In the genomic region with DNA sequence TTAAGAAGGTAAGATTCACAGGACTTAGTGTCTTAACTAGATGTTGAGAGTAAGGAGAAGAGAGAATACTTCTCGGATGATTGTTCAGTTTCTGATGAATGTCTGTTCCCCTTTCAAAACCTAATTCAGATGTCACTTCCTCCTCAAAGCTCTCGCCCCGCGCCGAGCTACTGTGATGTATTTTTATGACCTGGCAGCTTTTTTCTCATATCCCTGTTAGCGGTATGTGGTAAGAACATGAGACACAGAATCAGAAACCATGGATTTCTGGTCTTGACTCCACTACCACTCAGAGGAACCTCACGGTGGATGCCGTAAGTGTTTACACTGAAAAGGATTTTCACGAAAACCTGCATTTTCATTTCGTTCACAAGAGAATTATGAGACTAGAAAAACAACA, we compare ENCODE assay signal across 8 cellular contexts. TPM values are rescaled to one million over a fixed set of nuclear protein-coding genes. Genes with fewer than 3 reads are reported as not detected.
DNase-seq lines count a peak whose midpoint lies in the region; ATAC-seq, FAIRE-seq and TF ChIP-seq lines count a peak whose summit lies in the region.

No MANE protein-coding gene starts in this region.

- no peak for TF ChIP-seq CTCF in GM10266 (IDR thresholded peaks at IDR 0.05; ENCODE audit: control insufficient read depth, insufficient read depth, low read depth, missing control alignments)

- no peak for FAIRE-seq in frontal cortex (lab: Jason Lieb, UNC)

- peak overlapping the region; percentile 51 for H3K4me3 ChIP-seq in Karpas-422 (ENCODE audit: low read length)

- H4K20me1 ChIP-seq in Karpas-422 (ENCODE audit: insufficient read depth, low read depth, low read length): no peaks in the 10 kb centered on the region

- H3K27ac ChIP-seq in Karpas-422 (ENCODE audit: low read length): peak overlapping the region; percentile 46

- peak overlapping the region; percentile 82 for H2AFZ ChIP-seq in Karpas-422 (ENCODE audit: low read length)

- DNase-seq in GM10266 (ENCODE audit: extremely low spot score) (peak; percentile 58), Karpas-422 (peak; percentile 81), frontal cortex (ENCODE audit: low spot score in 2 of 2) (no peak), iPS-NIHi11 (ENCODE audit: low spot score) (no peak), GOT3 (lab: John Stamatoyannopoulos, UW) (no peak)
- peak; percentile 33 for DNase-seq in activated effector memory CD4-positive, alpha-beta T cell treated with Interleukin-2 at 50 U/mL for 16 hours
- DNase-seq in stimulated activated CD8-positive, alpha-beta memory T cell treated with anti-CD3 and anti-CD28 coated beads, Interleukin-12 subunit alpha, Interleukin-12 subunit beta, amount 100 ng/mL, for 24 hours (ENCODE audit: extremely low read depth): peak; percentile 10

- H3K4me1 ChIP-seq in Karpas-422 (ENCODE audit: low read length): peaks cover 27% of the 10 kb centered on the region

- no peaks in the 10 kb centered on the region for H3K9me3 ChIP-seq in Karpas-422 (ENCODE audit: low read length)

- no peaks in the 10 kb centered on the region for H3K36me3 ChIP-seq in Karpas-422 (ENCODE audit: insufficient read depth, low read length)

- H3K79me2 ChIP-seq in Karpas-422 (ENCODE audit: low read length): no peaks in the 10 kb centered on the region

- H3K27me3 ChIP-seq in Karpas-422 (ENCODE audit: low read length): no peaks in the 10 kb centered on the region

- no peaks in the 10 kb centered on the region for H3K9me2 ChIP-seq in Karpas-422 (replicated peaks; ENCODE audit: insufficient read depth, low read length)

- peak overlapping the region; percentile 58 for H3K9ac ChIP-seq in Karpas-422 (ENCODE audit: low read length)

- H3K4me2 ChIP-seq in Karpas-422 (ENCODE audit: low read depth, low read length, poor library complexity, severe bottlenecking): peak overlapping the region; percentile 76

- ATAC-seq in GM21528 (IDR thresholded peaks at IDR 0.05; ENCODE audit: low FRiP score, unreplicated experiment): peak; percentile 80

RNA-seq across cellular contexts. Expression of a gene that starts 48.4 kb away (rescaled TPM):
- 18.5 and 19.5 TPM in 2 replicates for total RNA-seq in Karpas-422 (2014; rRNA removed; shearing (Covaris generic); ENCODE audit: low replicate concordance)
- total RNA-seq in frontal cortex: 75.8 TPM

Comparison
In these comparisons a context has a peak if more than half of its experiments do, and no peak if none do; other contexts are left out.
1. DNase-seq: peak in GM10266 (single experiment), Karpas-422 (single experiment), activated effector memory CD4-positive, alpha-beta T cell treated with Interleukin-2 at 50 U/mL for 16 hours (single experiment) and stimulated activated CD8-positive, alpha-beta memory T cell treated with anti-CD3 and anti-CD28 coated beads, Interleukin-12 subunit alpha, Interleukin-12 subunit beta, amount 100 ng/mL, for 24 hours (single experiment); none in frontal cortex (0 of 2), iPS-NIHi11 (single experiment) and GOT3 (single experiment).